In the genomic region with DNA sequence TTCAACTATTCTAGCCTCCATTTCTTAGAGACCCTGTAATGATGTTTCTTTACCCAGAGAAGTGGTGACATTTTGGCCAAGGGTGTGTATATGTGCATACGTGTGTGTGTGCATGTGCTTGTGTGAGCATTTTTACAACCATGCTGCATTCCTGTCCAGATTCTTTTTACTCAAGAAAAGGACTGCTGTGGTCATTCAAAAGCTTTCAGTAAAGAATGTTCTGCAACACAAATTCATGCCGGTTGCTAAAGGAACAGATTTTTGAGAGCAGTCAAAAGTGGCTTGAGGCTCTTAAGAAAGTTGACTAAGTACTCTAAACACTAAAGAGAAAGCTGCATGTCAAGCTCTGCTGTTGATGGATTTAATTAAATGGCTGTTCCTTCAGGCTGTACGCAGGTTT, we compare ENCODE assay signal across 27 cellular contexts.
"Had no signal": no experiment of that assay in that cellular context is flagged by ENCODE, and none has a peak within 500 bp of the region (broad histone marks: within the 10 kb centered on the region; RNA-seq: fewer than 3 reads in every experiment).

No MANE protein-coding gene starts in this region.

- H3K27me3 Mint-ChIP-seq: activated B cell treated with CpG ODN at 0.5 μM for 24 hours; activated CD4-positive, alpha-beta T cell treated with anti-CD3 and anti-CD28 coated beads, Interleukin-2, amount 10 ng/mL, durations not matched to agents 24 days and 14 days; activated CD8-positive, alpha-beta memory T cell treated with anti-CD3 and anti-CD28 coated beads, Interleukin-2, amount 10 ng/mL, durations not matched to agents 7 days and 5 days; activated naive CD8-positive, alpha-beta T cell had no signal

- H3K9me3 ChIP-seq: breast epithelium had no signal

- ATAC-seq: activated CD8-positive, alpha-beta memory T cell treated with anti-CD3 and anti-CD28 coated beads, Interleukin-2, amount 10 ng/mL, durations not matched to agents 7 days and 5 days; HepG2 had no signal

- H3K27ac ChIP-seq: breast epithelium, KMS-11 had no signal

- H3K4me1 Mint-ChIP-seq: activated B cell treated with CpG ODN at 0.5 μM for 24 hours; activated CD4-positive, alpha-beta T cell treated with anti-CD3 and anti-CD28 coated beads, Interleukin-2, amount 10 ng/mL, durations not matched to agents 24 days and 14 days; activated CD8-positive, alpha-beta memory T cell treated with anti-CD3 and anti-CD28 coated beads, Interleukin-2, amount 10 ng/mL, durations not matched to agents 7 days and 5 days had no signal

- H3K27me3 ChIP-seq: breast epithelium had no signal

- H3K27ac Mint-ChIP-seq: activated B cell treated with CpG ODN at 0.5 μM for 24 hours; activated CD4-positive, alpha-beta T cell treated with anti-CD3 and anti-CD28 coated beads, Interleukin-2, amount 10 ng/mL, durations not matched to agents 24 days and 14 days; activated CD8-positive, alpha-beta memory T cell treated with anti-CD3 and anti-CD28 coated beads, Interleukin-2, amount 10 ng/mL, durations not matched to agents 7 days and 5 days; activated naive CD8-positive, alpha-beta T cell; activated T-cell treated with anti-CD3 and anti-CD28 coated beads, Interleukin-2, amount 50 U/mL, for 24 hours; activated T-helper 1 cell treated with anti-CD3 and anti-CD28 coated beads, Interleukin-12 subunit alpha, Interleukin-12 subunit beta, Interleukin-2, Interleukin-4 antibody, amounts not matched to agents 30 ng/mL and 10 ng/mL and 1 ng/mL, durations not matched to agents 14 hours and 24 hours and 36 hours had no signal

- H3K4me3 Mint-ChIP-seq: activated B cell treated with CpG ODN at 0.5 μM for 24 hours; activated CD4-positive, alpha-beta T cell treated with anti-CD3 and anti-CD28 coated beads, Interleukin-2, amount 10 ng/mL, durations not matched to agents 24 days and 14 days; activated CD8-positive, alpha-beta memory T cell treated with anti-CD3 and anti-CD28 coated beads, Interleukin-2, amount 10 ng/mL, durations not matched to agents 7 days and 5 days; activated naive CD8-positive, alpha-beta T cell; activated T-cell treated with anti-CD3 and anti-CD28 coated beads, Interleukin-2, amount 50 U/mL, for 24 hours; activated T-helper 1 cell treated with anti-CD3 and anti-CD28 coated beads, Interleukin-12 subunit alpha, Interleukin-12 subunit beta, Interleukin-2, Interleukin-4 antibody, amounts not matched to agents 30 ng/mL and 10 ng/mL and 1 ng/mL, durations not matched to agents 14 hours and 24 hours and 36 hours had no signal

- H3K4me2 ChIP-seq: KMS-11 had no signal

- DNase-seq: activated B cell treated with CpG ODN at 0.5 μM for 24 hours; activated CD4-positive, alpha-beta T cell treated with anti-CD3 and anti-CD28 coated beads for 1 hour; activated CD4-positive, alpha-beta T cell treated with anti-CD3 and anti-CD28 coated beads, Interleukin-2, amount 10 ng/mL, durations not matched to agents 24 days and 14 days; activated CD4-positive, alpha-beta T cell treated with anti-CD3 and anti-CD28 coated beads, Interleukin-2, amount 50 U/mL, for 48 hours; activated CD8-positive, alpha-beta memory T cell treated with anti-CD3 and anti-CD28 coated beads, Interleukin-2, amount 10 ng/mL, durations not matched to agents 7 days and 5 days; activated effector memory CD4-positive, alpha-beta T cell treated with anti-CD3 and anti-CD28 coated beads, Interleukin-2, amount 50 U/mL, for 16 hours; activated naive CD4-positive, alpha-beta T cell treated with Interleukin-2 at 50 U/mL for 16 hours; activated T-cell treated with anti-CD3 and anti-CD28 coated beads, Interleukin-2, amount 50 U/mL, for 24 hours; MV-4-11; NCI-H1092 treated with DMSO at 0.1 percent for 48 hours; NCI-H1417 treated with DMSO at 0.1 percent for 48 hours; NCI-H1694; NCI-H2029; NCI-H2107; NCI-H345; NCI-H510A; NCI-H69; NK-92 treated with Interleukin-12 subunit alpha and Interleukin-12 subunit beta, amount 100 ng/mL, for 24 hours; OCI-M1; SHP77 treated with DMSO at 0.1 percent for 48 hours; T-helper 2 cell; T1000 had no signal

- H3K4me3 ChIP-seq: breast epithelium had no signal

- H3K4me1 ChIP-seq: breast epithelium had no signal

- H3K36me3 Mint-ChIP-seq: activated CD8-positive, alpha-beta memory T cell treated with anti-CD3 and anti-CD28 coated beads, Interleukin-2, amount 10 ng/mL, durations not matched to agents 7 days and 5 days; activated naive CD8-positive, alpha-beta T cell had no signal

- H3K36me3 ChIP-seq: breast epithelium had no signal

- H3K9ac ChIP-seq: KMS-11 had no signal

- H3K9me3 Mint-ChIP-seq: activated B cell treated with CpG ODN at 0.5 μM for 24 hours; activated CD4-positive, alpha-beta T cell treated with anti-CD3 and anti-CD28 coated beads, Interleukin-2, amount 10 ng/mL, durations not matched to agents 24 days and 14 days; activated T-cell treated with anti-CD3 and anti-CD28 coated beads, Interleukin-2, amount 50 U/mL, for 24 hours; activated T-helper 1 cell treated with anti-CD3 and anti-CD28 coated beads, Interleukin-12 subunit alpha, Interleukin-12 subunit beta, Interleukin-2, Interleukin-4 antibody, amounts not matched to agents 30 ng/mL and 10 ng/mL and 1 ng/mL, durations not matched to agents 14 hours and 24 hours and 36 hours had no signal
